10 cellular contexts compared by ENCODE assay signal in the genomic region with DNA sequence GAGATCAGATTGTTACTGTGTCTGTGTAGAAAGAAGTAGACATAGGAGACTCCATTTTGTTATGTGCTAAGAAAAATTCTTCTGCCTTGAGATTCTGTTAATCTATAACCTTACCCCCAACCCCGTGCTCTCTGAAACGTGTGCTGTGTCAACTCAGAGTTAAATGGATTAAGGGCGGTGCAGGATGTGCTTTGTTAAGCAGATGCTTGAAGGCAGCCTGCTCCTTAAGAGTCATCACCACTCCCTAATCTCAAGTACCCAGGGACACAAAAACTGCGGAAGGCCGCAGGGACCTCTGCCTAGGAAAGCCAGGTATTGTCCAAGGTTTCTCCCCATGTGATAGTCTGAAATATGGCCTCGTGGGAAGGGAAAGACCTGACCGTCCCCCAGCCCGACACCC. TPM values are rescaled to one million over a fixed set of nuclear protein-coding genes. Genes with fewer than 3 reads are reported as not detected.
DNase-seq lines count a peak whose midpoint lies in the region; TF ChIP-seq lines count a peak whose summit lies in the region.
"Not testable (repeated sequence)": the region's sequence is repeated elsewhere in the genome, so short reads cannot be mapped to it uniquely, and the experiment has no call there.
"Had no signal": no experiment of that assay in that cellular context is flagged by ENCODE, and none has a peak within 500 bp of the region (broad histone marks: within the 10 kb centered on the region; RNA-seq: fewer than 3 reads in every experiment).

No MANE protein-coding gene starts in this region.

- not testable (repeated sequence) for H3K9me3 Mint-ChIP-seq in activated CD4-positive, alpha-beta T cell treated with anti-CD3 and anti-CD28 coated beads, Interleukin-2, amount 10 ng/mL, durations not matched to agents 24 days and 14 days

- not testable (repeated sequence) for H3K9ac ChIP-seq in HUES48 (ENCODE audit: low read depth, low read length); colonic mucosa (ENCODE audit: low read depth in 2 of 2, low read length in 2 of 2)
- H3K9ac ChIP-seq in HUES6 (ENCODE audit: low read length): peak overlapping the region; percentile 42

- POLR2A ChIA-PET in HEK293 (lab: Yijun Ruan, JAX): not testable (repeated sequence)

- H3K27me3 Mint-ChIP-seq in activated CD4-positive, alpha-beta T cell treated with anti-CD3 and anti-CD28 coated beads, Interleukin-2, amount 10 ng/mL, durations not matched to agents 24 days and 14 days: not testable (repeated sequence)

- H3K27me3 ChIP-seq in HUES48 (ENCODE audit: control insufficient read depth, insufficient read depth, low read length); HUES6 (ENCODE audit: control insufficient read depth, insufficient read depth, low read length); colonic mucosa: not testable (repeated sequence)

- intact Hi-C loops in activated CD4-positive, alpha-beta T cell treated with anti-CD3 and anti-CD28 coated beads, Interleukin-2, amount 10 ng/mL, durations not matched to agents 24 days and 14 days (cut with micrococcal nuclease); colonic mucosa (cut with DNase I): not testable (repeated sequence)

- not testable (repeated sequence) for H3K36me3 Mint-ChIP-seq in activated CD4-positive, alpha-beta T cell treated with anti-CD3 and anti-CD28 coated beads, Interleukin-2, amount 10 ng/mL, durations not matched to agents 24 days and 14 days (ENCODE audit: low read depth)

- peak; percentile 14 for DNase-seq in activated CD4-positive, alpha-beta T cell treated with anti-CD3 and anti-CD28 coated beads, Interleukin-2, amount 10 ng/mL, durations not matched to agents 24 days and 14 days
- peak; percentile 15 for DNase-seq in colonic mucosa
- DNase-seq in mucosa of gallbladder (ENCODE audit: low spot score): peak; percentile 12

- not testable (repeated sequence) for H3K9me3 ChIP-seq in HEK293 (ENCODE audit: control insufficient read depth, insufficient read depth, low read depth, low read length); HUES48 (ENCODE audit: control insufficient read depth, insufficient read depth, low read length); HUES6 (ENCODE audit: control insufficient read depth, insufficient read depth, low read depth, low read length); colonic mucosa

- CTCF ChIA-PET in HEK293 (lab: Yijun Ruan, JAX): not testable (repeated sequence)

- H3K27ac ChIP-seq in HEK293 (ENCODE audit: extremely low read depth, low read depth, low read length); HUES6 (ENCODE audit: low read depth, low read length); colonic mucosa: not testable (repeated sequence)
- peak overlapping the region; percentile 81 for H3K27ac ChIP-seq in HUES48 (ENCODE audit: low read depth, low read length)

- H3K4me3 Mint-ChIP-seq in activated CD4-positive, alpha-beta T cell treated with anti-CD3 and anti-CD28 coated beads, Interleukin-2, amount 10 ng/mL, durations not matched to agents 24 days and 14 days: not testable (repeated sequence)

- H3K4me3 ChIP-seq in HEK293 (ENCODE audit: low read depth, low read length); HUES48 (ENCODE audit: low read depth, low read length); HUES6 (ENCODE audit: low read depth, low read length); colonic mucosa: not testable (repeated sequence)

- H3K4me1 ChIP-seq in HEK293 (ENCODE audit: control insufficient read depth, insufficient read depth, low read length); HUES48 (ENCODE audit: control insufficient read depth, insufficient read depth, low read length); HUES6 (ENCODE audit: control insufficient read depth, insufficient read depth, low read length); colonic mucosa: not testable (repeated sequence)

- not testable (repeated sequence) for TF ChIP-seq CTCF in HEK293 (tag by site-specific recombination; IDR thresholded peaks at IDR 0.05); colonic mucosa (IDR thresholded peaks at IDR 0.05)

- not testable (repeated sequence) for H3K36me3 ChIP-seq in HEK293 (ENCODE audit: control insufficient read depth in 2 of 2, insufficient read depth in 1 of 2, low read length in 2 of 2); HUES48 (ENCODE audit: control insufficient read depth, insufficient read depth, low read length); HUES6 (ENCODE audit: control insufficient read depth, insufficient read depth, low read length); colonic mucosa

- H3K4me1 Mint-ChIP-seq in activated CD4-positive, alpha-beta T cell treated with anti-CD3 and anti-CD28 coated beads, Interleukin-2, amount 10 ng/mL, durations not matched to agents 24 days and 14 days: not testable (repeated sequence)

- H3K27ac Mint-ChIP-seq in activated CD4-positive, alpha-beta T cell treated with anti-CD3 and anti-CD28 coated beads, Interleukin-2, amount 10 ng/mL, durations not matched to agents 24 days and 14 days: not testable (repeated sequence)

TF ChIP-seq in HEK293, 187 proteins besides CTCF, POLR2A, EP300 and RAD21:
- peak; percentile 72 for TF ChIP-seq KLF1 (tag by site-specific recombination; IDR thresholded peaks at IDR 0.05)

RNA-seq across cellular contexts. Expression of gene PRODH, which starts 2.6 kb away (rescaled TPM):
- total RNA-seq in activated CD4-positive, alpha-beta T cell treated with anti-CD3 and anti-CD28 coated beads, Interleukin-2, amount 10 ng/mL, durations not matched to agents 24 days and 14 days: 0.83 and 0.98 TPM in 2 replicates
- 10 to 100 TPM; 11.1 to 11.6 TPM for total RNA-seq in colonic mucosa
- total RNA-seq in mucosa of gallbladder: 5.8 TPM
- total RNA-seq: B cell; CD4-positive, alpha-beta T cell; CD4-positive, CD25-positive, alpha-beta regulatory T cell; CD8-positive, alpha-beta T cell had no signal

RNA-seq across cellular contexts. Expression of gene DGCR6, which starts 32.6 kb away (rescaled TPM):
- 1.3 and 1.5 TPM in 2 replicates for total RNA-seq in activated CD4-positive, alpha-beta T cell treated with anti-CD3 and anti-CD28 coated beads, Interleukin-2, amount 10 ng/mL, durations not matched to agents 24 days and 14 days
- total RNA-seq in colonic mucosa (under 1 TPM; 0.57 to 0.77 TPM), mucosa of gallbladder (1.5 TPM)
